In genomic region chr14:104555621-104556255, GRCh38 we compare ENCODE assay signal across 17 cellular contexts. TPM values are rescaled to one million over a fixed set of nuclear protein-coding genes. Genes with fewer than 3 reads are reported as not detected.
"Had no signal": no experiment of that assay in that cellular context is flagged by ENCODE, and none has a peak within 500 bp of the region (broad histone marks: within the 10 kb centered on the region; RNA-seq: fewer than 3 reads in every experiment).

No MANE protein-coding gene starts in this region.

- H3K36me3 ChIP-seq: gastroesophageal sphincter, pancreas, tibial nerve had no signal

- H3K9me3 ChIP-seq: gastroesophageal sphincter, pancreas, tibial nerve had no signal

- DNase-seq: activated CD4-positive, alpha-beta T cell treated with anti-CD3 and anti-CD28 coated beads for 36 hours; activated CD8-positive, alpha-beta memory T cell treated with anti-CD3 and anti-CD28 coated beads, Interleukin-2, amount 50 U/mL, for 48 hours; activated CD8-positive, alpha-beta T cell treated with anti-CD3 and anti-CD28 coated beads for 36 hours; activated naive CD4-positive, alpha-beta T cell treated with anti-CD3 and anti-CD28 coated beads for 36 hours; effector memory CD8-positive, alpha-beta T cell; hypothalamus; mammary epithelial cell; T1000 had no signal

- H3K27me3 ChIP-seq: pancreas had no signal

- H3K27ac ChIP-seq: gastroesophageal sphincter, pancreas, tibial nerve had no signal

- ATAC-seq: activated CD4-positive, alpha-beta T cell treated with anti-CD3 and anti-CD28 coated beads for 36 hours; activated CD8-positive, alpha-beta T cell treated with anti-CD3 and anti-CD28 coated beads for 36 hours; effector memory CD8-positive, alpha-beta T cell; gastroesophageal sphincter; left colon; pancreas; stimulated activated effector memory CD8-positive, alpha-beta T cell treated with anti-CD3 and anti-CD28 coated beads, Interleukin-12 subunit alpha, Interleukin-12 subunit beta, amount 100 ng/mL, for 72 hours; T-cell had no signal

- H3K4me1 ChIP-seq: gastroesophageal sphincter, pancreas, tibial nerve had no signal

- H3K4me3 ChIP-seq: gastroesophageal sphincter, pancreas, tibial nerve had no signal

RNA-seq across cellular contexts. Expression of gene C14orf180, which starts 23.8 kb away (rescaled TPM):
- total RNA-seq: activated CD4-positive, alpha-beta T cell treated with anti-CD3 and anti-CD28 coated beads for 36 hours; activated CD8-positive, alpha-beta T cell treated with anti-CD3 and anti-CD28 coated beads for 36 hours; activated naive CD4-positive, alpha-beta T cell treated with anti-CD3 and anti-CD28 coated beads for 36 hours; epithelial cell of proximal tubule; mammary epithelial cell; neural crest cell; renal cortical epithelial cell; T-cell had no signal
- polyA plus RNA-seq: mammary epithelial cell had no signal

RNA-seq across cellular contexts. Expression of gene TMEM179, which starts 48.8 kb away (rescaled TPM):
- total RNA-seq: activated CD8-positive, alpha-beta T cell treated with anti-CD3 and anti-CD28 coated beads for 36 hours; epithelial cell of proximal tubule; renal cortical epithelial cell; T-cell had no signal
- polyA plus RNA-seq: mammary epithelial cell had no signal
